Comparison of ENCODE assay signal across 15 cellular contexts in genomic region chr1:64645742-64646141, GRCh38.
DNase-seq lines count a peak whose midpoint lies in the region; ATAC-seq, FAIRE-seq and TF ChIP-seq lines count a peak whose summit lies in the region.
"Had no signal": no experiment of that assay in that cellular context is flagged by ENCODE, and none has a peak within 500 bp of the region (broad histone marks: within the 10 kb centered on the region; RNA-seq: fewer than 3 reads in every experiment).

No MANE protein-coding gene starts in this region.

- no peaks in the 10 kb centered on the region; the same call in 1 of the 2 replicates for H3K4me1 ChIP-seq in Karpas-422 (ENCODE audit: low read length)
- peaks cover 0 to 8% (median 0%) of the 10 kb centered on the region in 4 experiments; a peak in 2 of 7 replicates for H3K4me1 ChIP-seq in H1 (replicated peaks in 1 of 4; ENCODE audit: control insufficient read depth in 3 of 4, insufficient read depth in 4 of 4, low read length in 3 of 4)
- no peaks in the 10 kb centered on the region for H3K4me1 ChIP-seq in trophoblast cell (ENCODE audit: control insufficient read depth in 1 of 2, insufficient read depth in 2 of 2, low read length in 2 of 2)
- H3K4me1 ChIP-seq: BLaER1 treated with 17β-estradiol and CSF1 and Interleukin-3, amounts not matched to agents 10 nM and 100 nM had no signal

- peaks cover 0 to 1% of the 10 kb centered on the region in 2 donors for H3K36me3 Mint-ChIP-seq in activated T-cell treated with anti-CD3 and anti-CD28 coated beads, Interleukin-2, amount 50 U/mL, for 72 hours (ENCODE audit: insufficient read depth in 2 of 2)

- H2BK5ac ChIP-seq in H1 (ENCODE audit: low read depth, low read length) = no peak overlapping the region
- H2BK5ac ChIP-seq in trophoblast cell (ENCODE audit: low read depth, low read length, poor library complexity) = no peak overlapping the region

- CTCF ChIA-PET in H1 (lab: Charles Lee; ENCODE audit: partially characterized antibody) = interaction anchor here (1.2 to 1.3 kb wide), 2 partner anchors 27 to 67 kb away, joined by 3 to 4 read pairs; no protein-coding TSS in a partner anchor

- peak overlapping the region; percentile 24 for H3K27ac Mint-ChIP-seq in activated T-cell treated with anti-CD3 and anti-CD28 coated beads, Interleukin-2, amount 50 U/mL, for 72 hours
- H3K27ac Mint-ChIP-seq: CD4-positive, alpha-beta T cell; H9 had no signal

- H2AFZ ChIP-seq in Karpas-422 (ENCODE audit: low read length) = peak overlapping the region; percentile 66; the same call in 1 of the 2 replicates
- no peak overlapping the region for H2AFZ ChIP-seq in H1 (ENCODE audit: low read length)
- no peak overlapping the region for H2AFZ ChIP-seq in trophoblast cell (ENCODE audit: insufficient read depth, low read length, poor library complexity)

- H4K91ac ChIP-seq in H1 (replicated peaks; ENCODE audit: insufficient read length, low read length) (no peak overlapping the region), trophoblast cell (ENCODE audit: low read depth, low read length) (no peak overlapping the region)

- H3K4ac ChIP-seq in H1 (replicated peaks; ENCODE audit: insufficient read length, low read depth, low read length) (no peak overlapping the region), trophoblast cell (ENCODE audit: low read depth, low read length) (no peak overlapping the region)

- H3K4me2 ChIP-seq in Karpas-422 (ENCODE audit: low read depth, low read length, poor library complexity, severe bottlenecking) (peak overlapping the region; percentile 49), H1 (ENCODE audit: insufficient read depth in 1 of 2, low read depth in 2 of 2, low read length in 2 of 2) (no peak overlapping the region; a peak in 1 of 4 replicates), trophoblast cell (ENCODE audit: low read length) (no peak overlapping the region)
- H3K4me2 ChIP-seq: BLaER1 treated with 17β-estradiol and CSF1 and Interleukin-3, amounts not matched to agents 10 nM and 100 nM had no signal

- H2BK15ac ChIP-seq in H1 (ENCODE audit: low read length) = no peak overlapping the region

- H3K79me2 ChIP-seq in Karpas-422 (ENCODE audit: low read length) (no peaks in the 10 kb centered on the region), H1 (ENCODE audit: control insufficient read depth in 1 of 2, insufficient read depth in 2 of 2, low read length in 2 of 2) (no peaks in the 10 kb centered on the region), trophoblast cell (ENCODE audit: control insufficient read depth, insufficient read depth, low read length, poor library complexity) (no peaks in the 10 kb centered on the region)

- DNase-seq in activated T-cell treated with anti-CD3 and anti-CD28 coated beads, Interleukin-2, amount 50 U/mL, for 72 hours = no peak
- DNase-seq in activated T-cell treated with anti-CD3 and anti-CD28 coated beads, Interleukin-2, amount 50 U/mL, for 1 hour = no peak
- DNase-seq in Karpas-422 = no peak
- no peak for DNase-seq in H1 (ENCODE audit: low read depth in 1 of 2, low spot score in 2 of 2)
- DNase-seq in trophoblast cell = no peak
- DNase-seq in stimulated activated CD4-positive, alpha-beta T cell treated with anti-CD3 and anti-CD28 coated beads, Interleukin-15, amount 100 ng/mL, for 24 hours = no peak
- DNase-seq in Kasumi-1 (lab: John Stamatoyannopoulos, UW) = no peak
- DNase-seq: 8988T; ACHN; CD4-positive, alpha-beta T cell; DMS79; H9 had no signal

- no peaks in the 10 kb centered on the region for H3K79me1 ChIP-seq in H1 (ENCODE audit: low read depth, low read length)
- no peaks in the 10 kb centered on the region for H3K79me1 ChIP-seq in trophoblast cell (ENCODE audit: low read length)

- H3K4me1 Mint-ChIP-seq in activated T-cell treated with anti-CD3 and anti-CD28 coated beads, Interleukin-2, amount 50 U/mL, for 72 hours (ENCODE audit: low read depth) = no peaks in the 10 kb centered on the region

- H3K18ac ChIP-seq in H1 (ENCODE audit: extremely low read depth, low read length) (no peak overlapping the region), trophoblast cell (ENCODE audit: low read length) (no peak overlapping the region)

- H3K4me3 ChIP-seq in Karpas-422 (ENCODE audit: low read length) (no peak overlapping the region), H1 (ENCODE audit: extremely low read depth in 1 of 4, insufficient read depth in 2 of 4, low read depth in 3 of 4, low read length in 4 of 4) (no peak overlapping the region), trophoblast cell (ENCODE audit: low read depth, low read length) (no peak overlapping the region)
- H3K4me3 ChIP-seq: BLaER1 treated with 17β-estradiol and CSF1 and Interleukin-3, amounts not matched to agents 10 nM and 100 nM had no signal

- H2BK20ac ChIP-seq in H1 (ENCODE audit: low read length) = no peak overlapping the region

- H3K4me3 Mint-ChIP-seq in activated T-cell treated with anti-CD3 and anti-CD28 coated beads, Interleukin-2, amount 50 U/mL, for 72 hours = no peak overlapping the region
- H3K4me3 Mint-ChIP-seq: CD4-positive, alpha-beta T cell; H9 had no signal

- POLR2A ChIA-PET in H1 (lab: Charles Lee; ENCODE audit: partially characterized antibody) = interaction anchor here (0.7 kb wide), 1 partner anchor 400 kb away, joined by 3 read pairs; no protein-coding TSS in a partner anchor

- H3K27me3 ChIP-seq in Karpas-422 (ENCODE audit: low read length) = no peaks in the 10 kb centered on the region
- no peaks in the 10 kb centered on the region for H3K27me3 ChIP-seq in H1 (replicated peaks in 1 of 4; ENCODE audit: control insufficient read depth in 3 of 4, extremely low read depth in 1 of 4, insufficient read depth in 3 of 4, low read length in 3 of 4)
- H3K27me3 ChIP-seq in trophoblast cell (ENCODE audit: insufficient read depth, low read length) = no peaks in the 10 kb centered on the region
- H3K27me3 ChIP-seq: BLaER1 treated with 17β-estradiol and CSF1 and Interleukin-3, amounts not matched to agents 10 nM and 100 nM had no signal

- H3K27me3 Mint-ChIP-seq in activated T-cell treated with anti-CD3 and anti-CD28 coated beads, Interleukin-2, amount 50 U/mL, for 72 hours (ENCODE audit: low read depth) = no peaks in the 10 kb centered on the region
- H3K27me3 Mint-ChIP-seq: CD4-positive, alpha-beta T cell had no signal

- FAIRE-seq in H1 (lab: Jason Lieb, UNC) = no peak
- FAIRE-seq: GM12891 had no signal

- H3K9me2 ChIP-seq in Karpas-422 (replicated peaks; ENCODE audit: insufficient read depth, low read length) = no peaks in the 10 kb centered on the region

- H2AK5ac ChIP-seq in H1 (ENCODE audit: low read depth, low read length) (no peak overlapping the region), trophoblast cell (ENCODE audit: low read length) (no peak overlapping the region)

- H3K14ac ChIP-seq in H1 (ENCODE audit: insufficient read length) (no peak overlapping the region), trophoblast cell (ENCODE audit: low read length) (no peak overlapping the region)

- TF ChIP-seq POLR2A in H1 (IDR thresholded peaks at IDR 0.05; ENCODE audit: control extremely low read depth in 1 of 2, low read depth in 2 of 2, low read length in 2 of 2) = no peak

- WGBS in H1 (ENCODE audit: extremely low coverage in 1 of 2, insufficient coverage in 1 of 2, insufficient read length in 1 of 2, insufficient replicate concordance in 2 of 2, low coverage in 1 of 2, low lambda C conversion rate in 2 of 2, missing lambda C conversion rate in 1 of 2), 2 experiments = 88% methylated on average over 3 of the region's 3 CpGs; no CpG with 5 or more reads in 1 of the 2 experiments
- WGBS in trophoblast cell (ENCODE audit: extremely low coverage, insufficient coverage, insufficient read length) = 100% methylated on average over 1 of the region's 3 CpGs

- H3K9ac ChIP-seq in Karpas-422 (ENCODE audit: low read length) = no peak overlapping the region
- no peak overlapping the region for H3K9ac ChIP-seq in H1 (replicated peaks in 1 of 4; ENCODE audit: extremely low read depth in 1 of 4, low read depth in 3 of 4, low read length in 3 of 4)
- H3K9ac ChIP-seq in trophoblast cell (ENCODE audit: low read length) = no peak overlapping the region
- H3K9ac ChIP-seq: BLaER1 treated with 17β-estradiol and CSF1 and Interleukin-3, amounts not matched to agents 10 nM and 100 nM had no signal

- no peaks in the 10 kb centered on the region for H3K36me3 ChIP-seq in Karpas-422 (ENCODE audit: insufficient read depth, low read length)
- peaks cover 3 to 82% (median 21%) of the 10 kb centered on the region in 4 experiments; a peak in 5 of 8 replicates for H3K36me3 ChIP-seq in H1 (ENCODE audit: control insufficient read depth in 2 of 4, insufficient read depth in 4 of 4, low read length in 3 of 4)
- no peaks in the 10 kb centered on the region for H3K36me3 ChIP-seq in trophoblast cell (ENCODE audit: control insufficient read depth in 1 of 2, insufficient read depth in 2 of 2, low read length in 2 of 2)

- no peak overlapping the region for H4K12ac ChIP-seq in trophoblast cell (ENCODE audit: low read depth, low read length)

- no peak overlapping the region for H3K27ac ChIP-seq in Karpas-422 (ENCODE audit: low read length)
- no peak overlapping the region for H3K27ac ChIP-seq in H1 (ENCODE audit: low read depth, low read length)
- no peak overlapping the region for H3K27ac ChIP-seq in trophoblast cell (ENCODE audit: low read depth, low read length)
- H3K27ac ChIP-seq: BLaER1 treated with 17β-estradiol and CSF1 and Interleukin-3, amounts not matched to agents 10 nM and 100 nM had no signal

- H2BK120ac ChIP-seq in H1 (replicated peaks; ENCODE audit: low read depth, low read length) (no peak overlapping the region), trophoblast cell (ENCODE audit: insufficient read depth, low read length, poor library complexity) (no peak overlapping the region)

- no peak overlapping the region for H4K5ac ChIP-seq in H1 (ENCODE audit: insufficient read length, low read depth, low read length)

- no peaks in the 10 kb centered on the region for H3K23me2 ChIP-seq in H1 (ENCODE audit: low read depth, low read length)

- no peak for TF ChIP-seq RAD21 in H1 (IDR thresholded peaks at IDR 0.05 in 1 of 2, conservative IDR thresholded peaks at IDR 0.05 in 1 of 2; ENCODE audit: low read depth in 2 of 2, low read length in 2 of 2)

- H3K9me3 ChIP-seq in Karpas-422 (ENCODE audit: low read length) (no peaks in the 10 kb centered on the region), H1 (ENCODE audit: insufficient read depth in 2 of 2, low read depth in 1 of 2, low read length in 1 of 2) (no peaks in the 10 kb centered on the region), trophoblast cell (ENCODE audit: insufficient read depth, low read depth, low read length) (no peaks in the 10 kb centered on the region)
- H3K9me3 ChIP-seq: BLaER1 treated with 17β-estradiol and CSF1 and Interleukin-3, amounts not matched to agents 10 nM and 100 nM had no signal

- no peak for TF ChIP-seq EP300 in H1 (IDR thresholded peaks at IDR 0.05; ENCODE audit: borderline replicate concordance in 1 of 2, low read depth in 2 of 2, low read length in 2 of 2)

- H4K8ac ChIP-seq in H1 (ENCODE audit: extremely low read depth, insufficient read depth, low read length) (no peak overlapping the region), trophoblast cell (ENCODE audit: low read depth, low read length) (peak overlapping the region; percentile 16)

- no peaks in the 10 kb centered on the region for H3K9me3 Mint-ChIP-seq in activated T-cell treated with anti-CD3 and anti-CD28 coated beads, Interleukin-2, amount 50 U/mL, for 72 hours
- H3K9me3 Mint-ChIP-seq: CD4-positive, alpha-beta T cell; H9 had no signal

- H3K56ac ChIP-seq in H1 (replicated peaks; ENCODE audit: insufficient read length, low read depth, low read length) = no peak overlapping the region

- ATAC-seq in activated T-cell treated with anti-CD3 and anti-CD28 coated beads, Interleukin-2, amount 50 U/mL, for 72 hours (replicated peaks in 1 of 2) = no peak
- no peak for ATAC-seq in GM18873 (IDR thresholded peaks at IDR 0.05; ENCODE audit: low FRiP score, unreplicated experiment)

- TF ChIP-seq CTCF in H1 (IDR thresholded peaks at IDR 0.05; ENCODE audit: control extremely low read depth in 1 of 3, insufficient read depth in 1 of 3, low read depth in 1 of 3, low read length in 3 of 3) = no peak

- H4K20me1 ChIP-seq in Karpas-422 (ENCODE audit: insufficient read depth, low read depth, low read length) (no peaks in the 10 kb centered on the region), H1 (replicated peaks in 1 of 2; ENCODE audit: control insufficient read depth in 1 of 2, insufficient read depth in 2 of 2, low read length in 2 of 2) (no peaks in the 10 kb centered on the region)
- H4K20me1 ChIP-seq: BLaER1 treated with 17β-estradiol and CSF1 and Interleukin-3, amounts not matched to agents 10 nM and 100 nM had no signal

- H3K23ac ChIP-seq in H1 (ENCODE audit: insufficient read length) (no peak overlapping the region), trophoblast cell (ENCODE audit: low read length) (no peak overlapping the region)

- H2BK12ac ChIP-seq in H1 (ENCODE audit: low read depth, low read length) = no peak overlapping the region
- H2BK12ac ChIP-seq in trophoblast cell (ENCODE audit: low read length) = no peak overlapping the region
